ENCODE assay signal across 8 cellular contexts in genomic region chrX:151151668-151152267, GRCh38. TPM values are rescaled to one million over a fixed set of nuclear protein-coding genes. Genes with fewer than 3 reads are reported as not detected.
DNase-seq lines count a peak whose midpoint lies in the region; ATAC-seq and TF ChIP-seq lines count a peak whose summit lies in the region.

No MANE protein-coding gene starts in this region.

- H3K9me2 ChIP-seq in hepatocyte (replicated peaks; ENCODE audit: insufficient read depth), result no peaks in the 10 kb centered on the region

- no peak overlapping the region for H3K9ac ChIP-seq in adipocyte (ENCODE audit: low read length)

- no peak overlapping the region for H3K4me3 Mint-ChIP-seq in CD4-positive, CD25-positive, alpha-beta regulatory T cell

- TF ChIP-seq POLR2A in GM18505 (IDR thresholded peaks at IDR 0.05; ENCODE audit: borderline replicate concordance, extremely low read depth, insufficient read depth, insufficient read length), result no peak

- peaks cover 0 to 3% (median 0%) of the 10 kb centered on the region in 7 donors for H3K9me3 Mint-ChIP-seq in CD4-positive, CD25-positive, alpha-beta regulatory T cell

- no peak overlapping the region for H3K27ac ChIP-seq in CD4-positive, CD25-positive, alpha-beta regulatory T cell (ENCODE audit: insufficient read depth, low read length, poor library complexity, severe bottlenecking)
- H3K27ac ChIP-seq in hepatocyte, result no peak overlapping the region

- no peaks in the 10 kb centered on the region for H3K9me3 ChIP-seq in CD4-positive, CD25-positive, alpha-beta regulatory T cell (ENCODE audit: control insufficient read depth in 2 of 2, low read length in 2 of 2)
- H3K9me3 ChIP-seq in adipocyte (ENCODE audit: control insufficient read depth, low read length) (peaks cover 5% of the 10 kb centered on the region), hepatocyte (ENCODE audit: low read depth) (no peaks in the 10 kb centered on the region)

- H3K4me2 ChIP-seq in hepatocyte, result no peak overlapping the region

- no peak overlapping the region for H3K27ac Mint-ChIP-seq in CD4-positive, CD25-positive, alpha-beta regulatory T cell

- no peaks in the 10 kb centered on the region for H3K36me3 Mint-ChIP-seq in CD4-positive, CD25-positive, alpha-beta regulatory T cell

- H3K27me3 Mint-ChIP-seq in CD4-positive, CD25-positive, alpha-beta regulatory T cell, result peaks cover 14% of the 10 kb centered on the region

- DNase-seq in CD4-positive, CD25-positive, alpha-beta regulatory T cell, result peak; percentile 12 to 62 (median 43)
- DNase-seq in NOMO-1 treated with DMSO at 0.1 percent for 48 hours (lab: John Stamatoyannopoulos, UW; ENCODE audit: unreplicated experiment) (peak; percentile 56), adipocyte (ENCODE audit: low read depth) (peak; percentile 74), hepatocyte (ENCODE audit: low spot score) (peak; percentile 66)
- DNase-seq in stimulated activated CD4-positive, alpha-beta T cell treated with anti-CD3 and anti-CD28 coated beads, Interleukin-2, amount 100 ng/mL, for 48 hours, result peak; percentile 9 to 27

- H3K36me3 ChIP-seq in CD4-positive, CD25-positive, alpha-beta regulatory T cell (ENCODE audit: control insufficient read depth, insufficient read depth, low read length), result no peaks in the 10 kb centered on the region
- H3K36me3 ChIP-seq in adipocyte (ENCODE audit: control insufficient read depth, insufficient read depth, low read length, severe bottlenecking) (no peaks in the 10 kb centered on the region), hepatocyte (replicated peaks; ENCODE audit: insufficient read depth, low read depth) (no peaks in the 10 kb centered on the region)

- H3K79me2 ChIP-seq in hepatocyte, result no peaks in the 10 kb centered on the region

- H3K4me1 ChIP-seq in CD4-positive, CD25-positive, alpha-beta regulatory T cell (ENCODE audit: control insufficient read depth, insufficient read depth, low read length, poor library complexity, severe bottlenecking), result no peaks in the 10 kb centered on the region
- H3K4me1 ChIP-seq in adipocyte (ENCODE audit: control insufficient read depth, insufficient read depth, low read length) (no peaks in the 10 kb centered on the region), hepatocyte (ENCODE audit: insufficient read depth) (no peaks in the 10 kb centered on the region)

- H2AFZ ChIP-seq in hepatocyte, result no peak overlapping the region

- no peaks in the 10 kb centered on the region for H4K20me1 ChIP-seq in hepatocyte (ENCODE audit: insufficient read depth, poor library complexity, severe bottlenecking)

- H3K4me1 Mint-ChIP-seq in CD4-positive, CD25-positive, alpha-beta regulatory T cell, result no peaks in the 10 kb centered on the region

- 44% methylated on average over 8 of the region's 8 CpGs for WGBS in hepatocyte (ENCODE audit: low lambda C conversion rate, missing lambda C conversion rate)

- no peak for ATAC-seq in CD4-positive, CD25-positive, alpha-beta regulatory T cell (ENCODE audit: low read depth in 2 of 2)
- ATAC-seq in GM18505 (IDR thresholded peaks at IDR 0.05; ENCODE audit: unreplicated experiment), result peak; percentile 81
- ATAC-seq in HG03442 (IDR thresholded peaks at IDR 0.05; ENCODE audit: unreplicated experiment), result peak; percentile 61
- no peak for ATAC-seq in HG03139 (IDR thresholded peaks at IDR 0.05; ENCODE audit: unreplicated experiment)

- peak; percentile 66 for TF ChIP-seq CTCF in hepatocyte (IDR thresholded peaks at IDR 0.05; ENCODE audit: poor library complexity)

- no peak overlapping the region for H3K4me3 ChIP-seq in CD4-positive, CD25-positive, alpha-beta regulatory T cell (ENCODE audit: low read depth, low read length)
- H3K4me3 ChIP-seq in adipocyte (ENCODE audit: low read length), result no peak overlapping the region
- no peak overlapping the region for H3K4me3 ChIP-seq in hepatocyte

- H3K27me3 ChIP-seq in CD4-positive, CD25-positive, alpha-beta regulatory T cell (ENCODE audit: control insufficient read depth, insufficient read depth, low read length), result no peaks in the 10 kb centered on the region
- peaks cover 34% of the 10 kb centered on the region for H3K27me3 ChIP-seq in adipocyte (replicated peaks; ENCODE audit: control insufficient read depth, insufficient read depth, low read length)
- H3K27me3 ChIP-seq in hepatocyte, result no peaks in the 10 kb centered on the region

RNA-seq across cellular contexts. Expression of gene GPR50, which starts 24.6 kb away (rescaled TPM):
- not detected for total RNA-seq in CD4-positive, CD25-positive, alpha-beta regulatory T cell
- polyA plus RNA-seq in CD4-positive, CD25-positive, alpha-beta regulatory T cell, result not detected
- total RNA-seq in hepatocyte, result not detected in 2 replicates
- polyA plus RNA-seq in hepatocyte, result 0.07 and 0.39 TPM in 2 replicates

Comparison
In these comparisons a context has a peak if more than half of its experiments do, and no peak if none do; other contexts are left out.
1. ATAC-seq: peak in GM18505 (single experiment) and HG03442 (single experiment); none in CD4-positive, CD25-positive, alpha-beta regulatory T cell (0 of 2) and HG03139 (single experiment).
2. DNase-seq: peak in every context shown above with its lines; median percentile 74 in adipocyte; 66 in hepatocyte; 56 in NOMO-1 treated with DMSO at 0.1 percent for 48 hours; 43 in CD4-positive, CD25-positive, alpha-beta regulatory T cell; 18 in stimulated activated CD4-positive, alpha-beta T cell treated with anti-CD3 and anti-CD28 coated beads, Interleukin-2, amount 100 ng/mL, for 48 hours.